Comparison of ENCODE assay signal across 1 cellular context in genomic region chr6:166971271-166971670, GRCh38.
TF ChIP-seq lines count a peak whose summit lies in the region.

No MANE protein-coding gene starts in this region.

TF ChIP-seq in HepG2, 621 proteins besides CTCF, POLR2A, EP300 and RAD21:
- TF ChIP-seq HMGXB4 (CRISPR knock-in tag; IDR thresholded peaks at IDR 0.05; ENCODE audit: borderline replicate concordance in 1 of 2, low read depth in 1 of 2): no peak
- TF ChIP-seq ZBTB10 (CRISPR knock-in tag; IDR thresholded peaks at IDR 0.05; ENCODE audit: borderline replicate concordance): no peak
- TF ChIP-seq ZNF432 (CRISPR knock-in tag; IDR thresholded peaks at IDR 0.05; ENCODE audit: borderline replicate concordance): no peak
- no peak for TF ChIP-seq FOXC1 (CRISPR knock-in tag; IDR thresholded peaks at IDR 0.05; ENCODE audit: borderline replicate concordance)
- no peak for TF ChIP-seq ARHGAP35 (CRISPR knock-in tag; IDR thresholded peaks at IDR 0.05; ENCODE audit: borderline replicate concordance)
- no peak for TF ChIP-seq ZNF713 (CRISPR knock-in tag; IDR thresholded peaks at IDR 0.05)
- TF ChIP-seq MAX (IDR thresholded peaks at IDR 0.05): no peak
- TF ChIP-seq NFAT5 (CRISPR knock-in tag; IDR thresholded peaks at IDR 0.05): no peak
